ENCODE assay signal across 8 cellular contexts in the genomic region with DNA sequence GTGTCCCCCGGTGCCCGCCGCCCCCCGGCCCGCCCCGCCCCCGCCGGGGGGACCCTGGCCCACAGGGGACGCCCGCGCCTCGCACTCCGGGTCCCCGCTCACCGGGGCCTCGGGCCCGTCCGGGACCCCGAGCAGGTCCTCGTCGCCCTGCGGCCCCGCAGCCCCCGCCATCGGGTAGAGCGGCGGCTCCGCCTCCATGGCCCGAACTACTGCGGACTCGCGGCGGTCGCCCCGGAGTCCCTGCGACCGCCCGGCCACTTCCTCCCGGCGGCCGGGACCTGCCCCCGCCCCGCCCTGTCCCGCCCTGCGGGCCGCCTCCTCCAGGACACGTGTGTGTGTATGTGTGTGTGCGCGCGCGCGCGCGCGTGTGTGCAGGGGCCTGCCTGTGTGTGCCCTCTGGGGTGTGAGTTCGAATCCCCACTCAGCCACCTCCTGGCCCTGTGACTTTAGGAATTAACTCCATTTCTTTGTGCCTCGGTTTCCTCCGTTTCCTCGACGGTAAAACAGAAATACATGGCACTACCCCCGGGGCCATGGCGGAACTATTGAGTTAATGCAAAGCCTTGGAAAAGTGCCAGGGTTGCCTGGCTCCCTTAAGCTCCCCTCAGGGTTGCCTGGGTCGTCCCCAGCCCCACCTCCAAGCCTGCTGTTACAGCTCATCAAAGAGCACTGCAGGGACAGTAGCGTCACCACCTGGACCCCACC. TPM values are rescaled to one million over a fixed set of nuclear protein-coding genes. Genes with fewer than 3 reads are reported as not detected.
DNase-seq lines count a peak whose midpoint lies in the region; ATAC-seq and TF ChIP-seq lines count a peak whose summit lies in the region.

A gene with protein sequence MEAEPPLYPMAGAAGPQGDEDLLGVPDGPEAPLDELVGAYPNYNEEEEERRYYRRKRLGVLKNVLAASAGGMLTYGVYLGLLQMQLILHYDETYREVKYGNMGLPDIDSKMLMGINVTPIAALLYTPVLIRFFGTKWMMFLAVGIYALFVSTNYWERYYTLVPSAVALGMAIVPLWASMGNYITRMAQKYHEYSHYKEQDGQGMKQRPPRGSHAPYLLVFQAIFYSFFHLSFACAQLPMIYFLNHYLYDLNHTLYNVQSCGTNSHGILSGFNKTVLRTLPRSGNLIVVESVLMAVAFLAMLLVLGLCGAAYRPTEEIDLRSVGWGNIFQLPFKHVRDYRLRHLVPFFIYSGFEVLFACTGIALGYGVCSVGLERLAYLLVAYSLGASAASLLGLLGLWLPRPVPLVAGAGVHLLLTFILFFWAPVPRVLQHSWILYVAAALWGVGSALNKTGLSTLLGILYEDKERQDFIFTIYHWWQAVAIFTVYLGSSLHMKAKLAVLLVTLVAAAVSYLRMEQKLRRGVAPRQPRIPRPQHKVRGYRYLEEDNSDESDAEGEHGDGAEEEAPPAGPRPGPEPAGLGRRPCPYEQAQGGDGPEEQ (minus strand): TSS at position 252 of the 705 bp plus-strand sequence. CDS start 54 bp downstream, at position 198.

- no peaks in the 10 kb centered on the region for H3K9me3 Mint-ChIP-seq in brain
- H3K9me3 Mint-ChIP-seq in immature natural killer cell, result no peaks in the 10 kb centered on the region

- peaks cover 21% of the 10 kb centered on the region for H3K4me1 Mint-ChIP-seq in brain
- peaks cover 26 to 34% of the 10 kb centered on the region in 2 donors for H3K4me1 Mint-ChIP-seq in immature natural killer cell

- H3K79me2 ChIP-seq in DOHH2 (ENCODE audit: control insufficient read depth, low read length), result peaks cover 13% of the 10 kb centered on the region

- DNase-seq in NAMALWA (ENCODE audit: low spot score) (peak; percentile 88), UCSD-AML1 (lab: John Stamatoyannopoulos, UW; ENCODE audit: unreplicated experiment) (peak; percentile 93), immature natural killer cell (peak; percentile 77 to 85 (median 81)), retina (no peak)
- peak; percentile 61 to 83 (median 71) for DNase-seq in stimulated activated CD4-positive, alpha-beta T cell treated with anti-CD3 and anti-CD28 coated beads, Interleukin-12 subunit alpha, Interleukin-12 subunit beta, amount 100 ng/mL, for 48 hours (ENCODE audit: low read depth in 2 of 3, low spot score in 1 of 3)

- H3K4me3 Mint-ChIP-seq in brain (peak within 1 kb of the TSS; percentile 82 to 89 (median 83)), immature natural killer cell (peak within 1 kb of the TSS; percentile 86 to 90 (median 89))

- no peaks in the 10 kb centered on the region for H4K20me1 ChIP-seq in DOHH2 (ENCODE audit: control insufficient read depth, insufficient read depth, low read depth, low read length)

- peaks cover 39% of the 10 kb centered on the region for H3K4me1 ChIP-seq in DOHH2 (ENCODE audit: control insufficient read depth, low read length)

- H3K27ac Mint-ChIP-seq in brain, result peak within 1 kb of the TSS in 1 of 5 experiments; percentile 75
- H3K27ac Mint-ChIP-seq in immature natural killer cell, result peak within 1 kb of the TSS; percentile 64 to 89 (median 82)

- ATAC-seq in GM21825 (IDR thresholded peaks at IDR 0.05; ENCODE audit: unreplicated experiment), result peak; percentile 62

- H3K36me3 Mint-ChIP-seq in brain (no peaks in the 10 kb centered on the region), immature natural killer cell (no peaks in the 10 kb centered on the region)

- H3K9me2 ChIP-seq in DOHH2 (replicated peaks; ENCODE audit: control insufficient read depth, low read length), result no peaks in the 10 kb centered on the region

- peak within 1 kb of the TSS; percentile 91 for H3K27ac ChIP-seq in DOHH2 (ENCODE audit: low read depth, low read length)

- H3F3A ChIP-seq in DOHH2 (ENCODE audit: control insufficient read depth, insufficient read depth), result peaks cover 9% of the 10 kb centered on the region

- H3K27me3 Mint-ChIP-seq in brain (peaks cover 56% of the 10 kb centered on the region), immature natural killer cell (ENCODE audit: low read depth in 3 of 3) (peaks cover 0 to 2% (median 0%) of the 10 kb centered on the region in 3 donors)

- peak within 1 kb of the TSS; percentile 96 for H3K4me2 ChIP-seq in DOHH2 (ENCODE audit: low read length)

- TF ChIP-seq CTCF in DOHH2 (IDR thresholded peaks at IDR 0.05; ENCODE audit: low read depth, low read length, poor library complexity, severe bottlenecking) (no peak), brain (conservative IDR thresholded peaks at IDR 0.05) (no peak)

- H3K27me3 ChIP-seq in DOHH2 (ENCODE audit: control insufficient read depth, low read length), result no peaks in the 10 kb centered on the region

- no peaks in the 10 kb centered on the region for H3K9me3 ChIP-seq in DOHH2 (ENCODE audit: control insufficient read depth, insufficient read depth, low read length)

- H3K4me3 ChIP-seq in DOHH2 (ENCODE audit: low read length), result peak within 1 kb of the TSS; percentile 86

- peaks cover 30% of the 10 kb centered on the region for H3K36me3 ChIP-seq in DOHH2 (ENCODE audit: control insufficient read depth, low read length)

RNA-seq across cellular contexts. Expression of the gene that starts here (rescaled TPM):
- polyA plus RNA-seq in brain (ENCODE audit: insufficient read depth, low read depth, low replicate concordance), result 8.1 TPM
- 10 to 100 TPM; 29.7 to 42.7 (median 38.6) TPM for polyA plus RNA-seq in immature natural killer cell
